Comparison of ENCODE assay signal across 18 cellular contexts in the genomic region with DNA sequence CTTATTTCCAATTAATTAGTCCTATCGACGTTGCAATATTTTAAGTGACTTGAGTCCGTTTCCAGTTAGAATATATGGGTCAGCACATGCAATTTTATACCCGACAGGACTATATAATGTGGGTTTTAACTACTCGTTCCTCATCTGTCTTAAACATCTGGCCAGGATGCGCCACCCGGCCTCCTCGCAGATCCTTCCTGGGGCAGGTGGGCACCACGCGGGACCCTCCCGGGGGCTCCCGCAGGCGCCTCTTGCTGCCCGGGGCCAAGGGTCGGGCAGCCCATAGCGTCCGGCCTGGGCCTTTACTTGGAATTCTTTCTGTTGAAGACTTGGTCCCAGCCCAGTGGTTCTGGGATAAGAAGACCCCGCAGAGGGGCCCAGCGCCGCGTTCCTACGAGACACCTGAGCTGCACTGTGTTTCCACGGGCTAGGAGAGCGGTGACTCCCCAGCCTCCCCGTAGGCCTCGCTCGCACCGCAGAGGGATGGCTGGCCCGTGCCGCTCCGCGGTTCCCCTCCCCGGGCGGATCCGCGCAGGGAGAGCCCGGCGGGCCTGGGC. TPM values are rescaled to one million over a fixed set of nuclear protein-coding genes. Genes with fewer than 3 reads are reported as not detected.
DNase-seq lines count a peak whose midpoint lies in the region; ATAC-seq and TF ChIP-seq lines count a peak whose summit lies in the region.
"Had no signal": no experiment of that assay in that cellular context is flagged by ENCODE, and none has a peak within 500 bp of the region (broad histone marks: within the 10 kb centered on the region; RNA-seq: fewer than 3 reads in every experiment).

No MANE protein-coding gene starts in this region.

- no peak overlapping the region for H3K27ac Mint-ChIP-seq in MCF 10A (ENCODE audit: low read depth, unreplicated experiment)
- no peak overlapping the region for H3K27ac Mint-ChIP-seq in chondrocyte (ENCODE audit: unreplicated experiment)

- TF ChIP-seq POLR2A in breast epithelium (IDR thresholded peaks at IDR 0.05) (no peak), upper lobe of left lung (IDR thresholded peaks at IDR 0.05) (no peak)

- H3K36me3 ChIP-seq in breast epithelium (no peaks in the 10 kb centered on the region), upper lobe of left lung (no peaks in the 10 kb centered on the region)
- H3K36me3 ChIP-seq: adrenal gland, MG63, tibial artery had no signal

- H3K36me3 Mint-ChIP-seq in MCF 10A (ENCODE audit: insufficient read depth, unreplicated experiment) (no peaks in the 10 kb centered on the region), chondrocyte (ENCODE audit: low read depth) (no peaks in the 10 kb centered on the region)

- H3K4me3 Mint-ChIP-seq in MCF 10A (ENCODE audit: unreplicated experiment) (no peak overlapping the region), chondrocyte (ENCODE audit: unreplicated experiment) (no peak overlapping the region)

- POLR2A ChIA-PET in MCF 10A (lab: Yijun Ruan, JAX), result interaction anchor here (1.5 kb wide), 1 partner anchor 10 kb away, joined by 4 read pairs; the partner anchor contains the start of gene MNX1

- H3K27me3 Mint-ChIP-seq in MCF 10A (ENCODE audit: insufficient read depth, unreplicated experiment), result peaks cover 40% of the 10 kb centered on the region
- H3K27me3 Mint-ChIP-seq in chondrocyte (ENCODE audit: low read depth), result peaks cover 71% of the 10 kb centered on the region

- CTCF ChIA-PET in MCF 10A (lab: Yijun Ruan, JAX), result no interaction called here

- peak overlapping the region in 2 of 3 donors; percentile 20 to 58 for H3K4me3 ChIP-seq in breast epithelium
- peak overlapping the region in 3 of 4 donors; percentile 1 to 22 (median 12) for H3K4me3 ChIP-seq in upper lobe of left lung
- H3K4me3 ChIP-seq: adrenal gland, GM23248, MG63, PC-9 had no signal

- no TSS peak for BruUV-seq in MCF 10A (replicated peaks; lab: Mats Ljungman, UMichigan)

- TF ChIP-seq CTCF in breast epithelium (IDR thresholded peaks at IDR 0.05), result no peak
- no peak for TF ChIP-seq CTCF in MCF 10A (IDR thresholded peaks at IDR 0.05; ENCODE audit: unreplicated experiment)
- TF ChIP-seq CTCF in chondrocyte (IDR thresholded peaks at IDR 0.05), result no peak
- no peak for TF ChIP-seq CTCF in upper lobe of left lung (IDR thresholded peaks at IDR 0.05)

- DNase-seq in breast epithelium (ENCODE audit: low spot score in 2 of 2) (peak in 1 of 2 donors; percentile 39), MCF 10A (ENCODE audit: unreplicated experiment) (no peak), chondrocyte (ENCODE audit: low spot score) (peak; percentile 84), mesenteric fat pad (ENCODE audit: low spot score) (peak; percentile 82), upper lobe of left lung (peak in 1 of 2 donors; percentile 73), C1 segment of cervical spinal cord (lab: John Stamatoyannopoulos, UW) (no peak), Ammon's horn (ENCODE audit: low spot score) (no peak)
- DNase-seq: adrenal gland, GM23248, kidney glomerular epithelial cell, MG63, NCI-H2029 treated with DMSO at 0.1 percent for 48 hours, NCI-H524 treated with DMSO at 0.1 percent for 48 hours, PC-9, tibial artery had no signal

- 5 to 9% methylated on average over 14 to 20 of the region's 38 CpGs for WGBS in upper lobe of left lung, 2 donors

- H3K4me1 ChIP-seq in breast epithelium (peaks cover 8 to 21% of the 10 kb centered on the region in 2 donors), upper lobe of left lung (peaks cover 15 to 55% (median 29%) of the 10 kb centered on the region in 4 donors)

- ATAC-seq in upper lobe of left lung (ENCODE audit: low FRiP score in 2 of 2) (peak in 1 of 2 donors; percentile 7), GM19467 (IDR thresholded peaks at IDR 0.05; ENCODE audit: unreplicated experiment) (no peak)

- H3K27me3 ChIP-seq in breast epithelium (peaks cover 16 to 98% of the 10 kb centered on the region in 2 donors), upper lobe of left lung (peaks cover 0 to 77% (median 58%) of the 10 kb centered on the region in 4 donors)

- H3K27ac ChIP-seq in breast epithelium, result no peak overlapping the region
- no peak overlapping the region for H3K27ac ChIP-seq in upper lobe of left lung
- H3K27ac ChIP-seq: adrenal gland, epithelial cell of prostate, GM23248, PC-9, tibial artery had no signal

- H3K9me3 Mint-ChIP-seq in MCF 10A (ENCODE audit: unreplicated experiment), result no peaks in the 10 kb centered on the region
- no peaks in the 10 kb centered on the region for H3K9me3 Mint-ChIP-seq in chondrocyte (ENCODE audit: low read depth)

- H3K9me3 ChIP-seq in breast epithelium (no peaks in the 10 kb centered on the region), upper lobe of left lung (no peaks in the 10 kb centered on the region)
- H3K9me3 ChIP-seq: adrenal gland, MG63, tibial artery had no signal

- intact Hi-C loops in breast epithelium (cut with DNase I; ENCODE audit: low total_unique reads), result no loop called here
- intact Hi-C loops in MCF 10A (cut with micrococcal nuclease), result no loop called here

- H3K4me1 Mint-ChIP-seq in MCF 10A (ENCODE audit: insufficient read depth, unreplicated experiment) (no peaks in the 10 kb centered on the region), chondrocyte (ENCODE audit: low read depth) (peaks cover 8% of the 10 kb centered on the region)

- TF ChIP-seq EP300 in upper lobe of left lung (IDR thresholded peaks at IDR 0.05), result no peak

RNA-seq across cellular contexts. Expression of gene MNX1, which starts 10.1 kb away (rescaled TPM):
- under 1 TPM in 2 of 3 donors, not detected in 1; 0.15 to 0.33 TPM for total RNA-seq in breast epithelium
- total RNA-seq in MCF 10A (2022), result 0.42 and 0.47 TPM in 2 replicates
- total RNA-seq in chondrocyte, result not detected in 3 replicates
- total RNA-seq in mesenteric fat pad, result not detected
- total RNA-seq in upper lobe of left lung, result 1 to 10 TPM in 1 of 6 donors, under 1 TPM in 2, not detected in 3; 0.46 to 1.5 (median 0.98) TPM
- total RNA-seq: cerebellum, GM23248 had no signal

Comparison
In these comparisons a context has a peak if more than half of its experiments do, and no peak if none do; other contexts are left out.
1. DNase-seq: peak in chondrocyte (single experiment) and mesenteric fat pad (single experiment); none in MCF 10A (single experiment), C1 segment of cervical spinal cord (0 of 14) and Ammon's horn (single experiment).